In the genomic region with DNA sequence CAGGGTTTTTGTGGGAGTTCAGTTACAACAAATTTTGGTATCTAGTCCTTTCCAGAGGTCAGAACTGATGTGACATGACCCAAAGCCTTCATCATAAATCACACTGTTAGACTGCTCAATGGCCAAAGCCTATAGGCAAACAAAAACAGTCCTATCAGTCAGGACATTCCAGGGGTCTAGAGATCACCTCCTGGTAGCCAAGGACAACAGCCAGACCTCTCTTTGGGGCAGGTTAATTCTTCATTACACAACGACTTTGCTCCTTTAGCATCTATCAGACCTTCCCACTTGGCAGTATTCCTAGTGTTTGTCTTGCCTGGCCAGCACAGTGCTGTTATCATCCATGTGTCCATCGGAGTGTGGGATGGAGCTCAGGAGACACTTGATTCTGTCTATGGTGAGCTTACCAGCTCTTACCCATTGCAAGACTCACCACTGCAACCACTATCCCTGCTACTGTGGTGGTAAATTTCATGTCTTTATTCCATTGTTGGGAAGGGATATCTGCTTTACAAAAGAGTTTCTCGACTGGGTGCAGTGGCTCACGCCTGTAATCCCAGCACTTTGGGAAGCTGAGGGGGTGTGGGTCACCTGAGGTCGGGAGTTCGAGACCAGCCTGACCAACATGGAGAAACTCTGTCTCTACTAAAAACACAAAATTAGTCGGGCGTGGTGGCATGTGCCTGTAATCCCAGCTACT, we compare ENCODE assay signal across 22 cellular contexts.
"Had no signal": no experiment of that assay in that cellular context is flagged by ENCODE, and none has a peak within 500 bp of the region (broad histone marks: within the 10 kb centered on the region; RNA-seq: fewer than 3 reads in every experiment).

No MANE protein-coding gene starts in this region.

- H3K9me3 Mint-ChIP-seq: activated CD4-positive, alpha-beta T cell treated with anti-CD3 and anti-CD28 coated beads, Interleukin-2, amount 10 ng/mL, durations not matched to agents 7 days and 5 days; activated naive CD4-positive, alpha-beta T cell treated with anti-CD3 and anti-CD28 coated beads, Interleukin-2, amount 10 ng/mL, durations not matched to agents 7 days and 5 days; brain; memory B cell; stimulated activated memory B cell treated with anti-CD40 and anti-IgM and Interleukin-4, amounts not matched to agents 10 μg/mL and 1 μg/mL and 100 μg/mL, for 72 hours had no signal

- H3K27ac ChIP-seq: hepatocyte, parathyroid adenoma, skin epidermis, stomach, suprapubic skin, transverse colon, vagina, VCaP had no signal

- H3K4me3 Mint-ChIP-seq: activated CD4-positive, alpha-beta T cell treated with anti-CD3 and anti-CD28 coated beads, Interleukin-2, amount 10 ng/mL, durations not matched to agents 7 days and 5 days; activated naive CD4-positive, alpha-beta T cell treated with anti-CD3 and anti-CD28 coated beads, Interleukin-2, amount 10 ng/mL, durations not matched to agents 7 days and 5 days; brain; memory B cell; stimulated activated memory B cell treated with anti-CD40 and anti-IgM and Interleukin-4, amounts not matched to agents 10 μg/mL and 1 μg/mL and 100 μg/mL, for 72 hours had no signal

- H3K4me3 ChIP-seq: hepatocyte, skin epidermis, stomach, suprapubic skin, transverse colon, vagina had no signal

- H3K9me3 ChIP-seq: stomach, suprapubic skin, transverse colon, vagina had no signal

- ATAC-seq: right cardiac atrium; stimulated activated memory B cell treated with anti-CD40 and anti-IgM and Interleukin-4, amounts not matched to agents 10 μg/mL and 1 μg/mL and 100 μg/mL, for 72 hours had no signal

- H3K27me3 Mint-ChIP-seq: activated CD4-positive, alpha-beta T cell treated with anti-CD3 and anti-CD28 coated beads, Interleukin-2, amount 10 ng/mL, durations not matched to agents 7 days and 5 days had no signal

- H3K4me1 ChIP-seq: parathyroid adenoma, suprapubic skin, vagina had no signal

- H3K36me3 Mint-ChIP-seq: activated naive CD4-positive, alpha-beta T cell treated with anti-CD3 and anti-CD28 coated beads, Interleukin-2, amount 10 ng/mL, durations not matched to agents 7 days and 5 days; brain; memory B cell; stimulated activated memory B cell treated with anti-CD40 and anti-IgM and Interleukin-4, amounts not matched to agents 10 μg/mL and 1 μg/mL and 100 μg/mL, for 72 hours had no signal

- H3K36me3 ChIP-seq: stomach, suprapubic skin, transverse colon, vagina had no signal

- H3K27ac Mint-ChIP-seq: brain; memory B cell; stimulated activated memory B cell treated with anti-CD40 and anti-IgM and Interleukin-4, amounts not matched to agents 10 μg/mL and 1 μg/mL and 100 μg/mL, for 72 hours had no signal

- DNase-seq: activated CD4-positive, alpha-beta T cell treated with anti-CD3 and anti-CD28 coated beads, Interleukin-2, amount 10 ng/mL, durations not matched to agents 7 days and 5 days; activated CD4-positive, CD25-positive, alpha-beta regulatory T cell treated with anti-CD3 and anti-CD28 coated beads, Interleukin-2, amount 50 U/mL, for 72 hours; activated effector memory CD4-positive, alpha-beta T cell treated with anti-CD3 and anti-CD28 coated beads, Interleukin-2, amount 50 U/mL, for 16 hours; activated naive CD4-positive, alpha-beta T cell treated with anti-CD3 and anti-CD28 coated beads, Interleukin-2, amount 10 ng/mL, durations not matched to agents 7 days and 5 days; aorta; dermis blood vessel endothelial cell; effector CD8-positive, alpha-beta T cell; foreskin melanocyte; nucleus accumbens; right cardiac atrium; stimulated activated CD4-positive, alpha-beta T cell treated with anti-CD3 and anti-CD28 coated beads, Interleukin-15, amount 100 ng/mL, for 24 hours; stomach; transverse colon had no signal

- H3K27me3 ChIP-seq: hepatocyte, stomach, suprapubic skin, transverse colon, vagina had no signal

- H3K4me1 Mint-ChIP-seq: memory B cell; stimulated activated memory B cell treated with anti-CD40 and anti-IgM and Interleukin-4, amounts not matched to agents 10 μg/mL and 1 μg/mL and 100 μg/mL, for 72 hours had no signal
